In the genomic region with DNA sequence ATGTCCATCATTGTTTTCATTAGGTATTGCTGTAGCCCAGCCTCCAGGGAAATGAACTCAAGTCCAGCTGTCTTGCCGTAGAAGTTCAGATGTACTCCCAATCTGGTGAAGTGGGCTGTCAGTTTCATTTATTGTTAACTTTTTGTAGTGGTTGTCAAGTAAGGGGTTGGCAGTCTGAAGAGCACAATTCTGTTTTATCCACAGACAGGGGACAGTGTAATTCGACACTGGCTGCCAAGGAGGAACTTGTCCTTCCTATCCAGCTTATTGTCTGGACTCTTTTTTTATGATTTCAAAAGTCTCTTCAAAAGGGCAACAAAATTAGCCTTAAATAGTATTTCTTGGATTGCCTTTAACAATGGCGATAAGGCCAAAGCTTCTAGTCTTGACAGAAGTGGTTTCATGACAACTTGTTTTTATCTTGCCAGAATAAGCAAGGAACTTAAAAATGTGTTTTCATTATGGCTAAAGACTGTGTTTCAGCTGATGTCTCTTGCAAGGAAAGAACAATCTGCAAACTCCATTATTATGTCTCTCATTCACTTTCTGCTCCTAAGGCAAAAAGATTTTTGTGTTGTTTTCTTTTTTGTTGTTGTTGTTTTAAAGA, we compare ENCODE assay signal across 11 cellular contexts.
DNase-seq lines count a peak whose midpoint lies in the region; ATAC-seq and TF ChIP-seq lines count a peak whose summit lies in the region.
"Had no signal": no experiment of that assay in that cellular context is flagged by ENCODE, and none has a peak within 500 bp of the region (broad histone marks: within the 10 kb centered on the region; RNA-seq: fewer than 3 reads in every experiment).

No MANE protein-coding gene starts in this region.

- no peak overlapping the region for H3K4me3 ChIP-seq in adipocyte (ENCODE audit: low read length)
- H3K4me3 ChIP-seq: gastrocnemius medialis, tibial nerve had no signal

- no peak for ATAC-seq in natural killer cell
- no peak for ATAC-seq in natural killer cell treated with Interleukin-12 subunit alpha and Interleukin-12 subunit beta and Interleukin-15 and Interleukin-18, amount 100 ng/mL, for 72 hours
- no peak for ATAC-seq in GM19035 (IDR thresholded peaks at IDR 0.05; ENCODE audit: unreplicated experiment)
- ATAC-seq in GM19463 (IDR thresholded peaks at IDR 0.05; ENCODE audit: unreplicated experiment) = no peak
- ATAC-seq: gastrocnemius medialis had no signal

- no peaks in the 10 kb centered on the region for H3K36me3 ChIP-seq in adipocyte (ENCODE audit: control insufficient read depth, insufficient read depth, low read length, severe bottlenecking)
- H3K36me3 ChIP-seq: gastrocnemius medialis, tibial nerve had no signal

- H3K27me3 Mint-ChIP-seq in natural killer cell (ENCODE audit: low read depth in 2 of 2) = no peaks in the 10 kb centered on the region
- H3K27me3 Mint-ChIP-seq in natural killer cell treated with Interleukin-12 subunit alpha and Interleukin-12 subunit beta and Interleukin-15 and Interleukin-18, amount 100 ng/mL, for 72 hours = peaks cover 2 to 12% of the 10 kb centered on the region in 2 donors

- intact Hi-C loops in natural killer cell (cut with micrococcal nuclease) = no loop called here

- H3K9ac ChIP-seq in adipocyte (ENCODE audit: low read length) = no peak overlapping the region

- peak overlapping the region; percentile 19 to 48 for H3K27ac Mint-ChIP-seq in natural killer cell
- H3K27ac Mint-ChIP-seq in natural killer cell treated with Interleukin-12 subunit alpha and Interleukin-12 subunit beta and Interleukin-15 and Interleukin-18, amount 100 ng/mL, for 72 hours = peak overlapping the region in 1 of 2 donors; percentile 73

- H3K4me3 Mint-ChIP-seq in natural killer cell = no peak overlapping the region
- H3K4me3 Mint-ChIP-seq in natural killer cell treated with Interleukin-12 subunit alpha and Interleukin-12 subunit beta and Interleukin-15 and Interleukin-18, amount 100 ng/mL, for 72 hours = no peak overlapping the region

- peaks cover 11% of the 10 kb centered on the region for H3K4me1 ChIP-seq in adipocyte (ENCODE audit: control insufficient read depth, insufficient read depth, low read length)

- no peaks in the 10 kb centered on the region for H3K9me3 Mint-ChIP-seq in natural killer cell
- H3K9me3 Mint-ChIP-seq in natural killer cell treated with Interleukin-12 subunit alpha and Interleukin-12 subunit beta and Interleukin-15 and Interleukin-18, amount 100 ng/mL, for 72 hours = no peaks in the 10 kb centered on the region

- no peak for TF ChIP-seq CTCF in natural killer cell (IDR thresholded peaks at IDR 0.05)

- H3K9me3 ChIP-seq in adipocyte (ENCODE audit: control insufficient read depth, low read length) = no peaks in the 10 kb centered on the region
- H3K9me3 ChIP-seq: gastrocnemius medialis, tibial nerve had no signal

- DNase-seq in natural killer cell (no peak), adipocyte (ENCODE audit: low read depth) (peak; percentile 11), lung microvascular endothelial cell (ENCODE audit: low read depth in 2 of 2) (peak; percentile 20 to 27), germinal center (ENCODE audit: low spot score) (no peak)
- no peak for DNase-seq in natural killer cell treated with Interleukin-12 subunit alpha and Interleukin-12 subunit beta and Interleukin-15 and Interleukin-18, amount 100 ng/mL, for 72 hours (ENCODE audit: low spot score)
- DNase-seq in stimulated activated CD4-positive, alpha-beta T cell treated with anti-CD3 and anti-CD28 coated beads, Interleukin-1b, Interleukin-23, amount 100 ng/mL, for 48 hours = no peak
- DNase-seq: activated gamma-delta T cell had no signal

- no peaks in the 10 kb centered on the region for H3K27me3 ChIP-seq in adipocyte (replicated peaks; ENCODE audit: control insufficient read depth, insufficient read depth, low read length)
- H3K27me3 ChIP-seq: gastrocnemius medialis, tibial nerve had no signal

- peaks cover 19 to 23% of the 10 kb centered on the region in 2 donors for H3K4me1 Mint-ChIP-seq in natural killer cell
- H3K4me1 Mint-ChIP-seq in natural killer cell treated with Interleukin-12 subunit alpha and Interleukin-12 subunit beta and Interleukin-15 and Interleukin-18, amount 100 ng/mL, for 72 hours (ENCODE audit: low read depth in 2 of 2) = peaks cover 8 to 15% of the 10 kb centered on the region in 2 donors

- no peaks in the 10 kb centered on the region for H3K36me3 Mint-ChIP-seq in natural killer cell
- no peaks in the 10 kb centered on the region for H3K36me3 Mint-ChIP-seq in natural killer cell treated with Interleukin-12 subunit alpha and Interleukin-12 subunit beta and Interleukin-15 and Interleukin-18, amount 100 ng/mL, for 72 hours

Comparison
In these comparisons a context has a peak if more than half of its experiments do, and no peak if none do; other contexts are left out.
1. DNase-seq: peak in adipocyte (single experiment) and lung microvascular endothelial cell (2 of 2); none in natural killer cell (single experiment), natural killer cell treated with Interleukin-12 subunit alpha and Interleukin-12 subunit beta and Interleukin-15 and Interleukin-18, amount 100 ng/mL, for 72 hours (single experiment), germinal center (single experiment) and stimulated activated CD4-positive, alpha-beta T cell treated with anti-CD3 and anti-CD28 coated beads, Interleukin-1b, Interleukin-23, amount 100 ng/mL, for 48 hours (single experiment).